17 cellular contexts compared by ENCODE assay signal in the genomic region with DNA sequence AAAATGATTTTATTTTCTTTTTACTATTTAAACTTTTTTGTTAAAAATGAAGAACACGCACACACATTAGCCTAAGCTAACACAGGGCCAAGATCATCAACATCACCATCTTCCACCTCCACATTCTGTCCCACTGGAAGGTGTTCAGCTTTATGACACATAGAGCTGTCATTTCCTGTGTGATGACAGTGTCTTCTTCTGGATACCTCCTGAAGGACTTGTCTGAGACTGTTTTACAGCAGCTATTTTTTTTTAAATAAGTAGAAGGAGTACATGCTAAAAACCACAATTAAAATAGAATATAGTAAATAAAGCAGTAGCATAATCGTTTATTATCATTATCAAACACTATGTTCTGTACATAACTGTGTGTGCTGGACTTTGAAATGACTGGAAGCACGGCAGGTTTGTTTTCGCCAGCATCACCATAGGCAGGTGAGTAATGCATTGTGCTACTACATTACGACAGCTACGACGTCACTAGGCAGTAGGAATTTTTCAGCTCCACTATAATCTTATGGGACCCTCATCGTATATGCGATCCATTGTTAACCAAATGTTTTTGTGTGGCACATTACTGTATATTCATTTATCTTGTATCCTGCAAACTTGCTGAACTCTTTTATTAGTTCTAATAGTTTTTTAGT.
A peak's percentile ranks its signal among the peaks of the same experiment; 100 is the strongest.
DNase-seq lines count a peak whose midpoint lies in the region; ATAC-seq, FAIRE-seq and TF ChIP-seq lines count a peak whose summit lies in the region.
"Had no signal": no experiment of that assay in that cellular context is flagged by ENCODE, and none has a peak within 500 bp of the region (broad histone marks: within the 10 kb centered on the region; RNA-seq: fewer than 3 reads in every experiment).

No MANE protein-coding gene starts in this region.

- no peak for TF ChIP-seq RAD21 in A549 (conservative IDR thresholded peaks at IDR 0.05 in 1 of 2, IDR thresholded peaks at IDR 0.05 in 1 of 2)

- H3K27ac Mint-ChIP-seq in HFFc6 = peak overlapping the region; percentile 47
- H3K27ac Mint-ChIP-seq: activated CD4-positive, alpha-beta T cell treated with anti-CD3 and anti-CD28 coated beads, Interleukin-2, amount 10 ng/mL, durations not matched to agents 7 days and 5 days had no signal

- H3K4me1 Mint-ChIP-seq in HFFc6 (ENCODE audit: low read depth) = peaks cover 38% of the 10 kb centered on the region

- H3K27ac ChIP-seq in A549 (peak overlapping the region in 1 of 2 experiments; percentile 25; a peak in 1 of 6 replicates), foreskin keratinocyte (peak overlapping the region; percentile 13)
- H3K27ac ChIP-seq: tibial artery had no signal

- no peak overlapping the region for H3K4me3 ChIP-seq in A549
- H3K4me3 ChIP-seq: mucosa of descending colon, tibial artery had no signal

- H3K9me3 Mint-ChIP-seq in HFFc6 = no peaks in the 10 kb centered on the region
- H3K9me3 Mint-ChIP-seq: activated CD4-positive, alpha-beta T cell treated with anti-CD3 and anti-CD28 coated beads, Interleukin-2, amount 10 ng/mL, durations not matched to agents 7 days and 5 days had no signal

- TF ChIP-seq CTCF in A549 (IDR thresholded peaks at IDR 0.05) (no peak), HFFc6 (IDR thresholded peaks at IDR 0.05) (no peak), foreskin keratinocyte (conservative IDR thresholded peaks at IDR 0.05) (no peak)

- DNase-seq in A549 (ENCODE audit: low read depth in 1 of 2, low spot score in 1 of 2) (peak in 1 of 2 experiments; percentile 63), HFFc6 (peak; percentile 58), SW 1271 (lab: John Stamatoyannopoulos, UW) (peak; percentile 77 to 78), foreskin keratinocyte (peak; percentile 90 to 94), left cardiac atrium (no peak), GM12892 (ENCODE audit: insufficient read length) (no peak)
- DNase-seq in stimulated activated CD4-positive, alpha-beta T cell treated with anti-CD3 and anti-CD28 coated beads, Interleukin-4, amount 100 ng/mL, for 4 hours = no peak
- DNase-seq: activated CD4-positive, alpha-beta T cell treated with anti-CD3 and anti-CD28 coated beads, Interleukin-2, amount 10 ng/mL, durations not matched to agents 7 days and 5 days; activated effector memory CD4-positive, alpha-beta T cell treated with anti-CD3 and anti-CD28 coated beads, Interleukin-2, amount 50 U/mL, for 16 hours; BE2C; DMS153; kidney; mucosa of descending colon; NCI-H510A; stimulated activated CD4-positive, alpha-beta T cell treated with anti-CD3 and anti-CD28 coated beads, Interleukin-15, amount 100 ng/mL, for 24 hours had no signal

- peak; percentile 76 to 96 for ATAC-seq in A549
- ATAC-seq in foreskin keratinocyte = peak; percentile 89
- no peak for ATAC-seq in HG02798 (IDR thresholded peaks at IDR 0.05; ENCODE audit: poor library complexity, unreplicated experiment)
- no peak for ATAC-seq in left cardiac atrium
- ATAC-seq: mucosa of descending colon had no signal

- FAIRE-seq in A549 (lab: Jason Lieb, UNC) (no peak), GM12892 (lab: Jason Lieb, UNC) (no peak)

- H3K4me3 Mint-ChIP-seq in HFFc6 = peak overlapping the region; percentile 53
- H3K4me3 Mint-ChIP-seq: activated CD4-positive, alpha-beta T cell treated with anti-CD3 and anti-CD28 coated beads, Interleukin-2, amount 10 ng/mL, durations not matched to agents 7 days and 5 days had no signal

- no peak for TF ChIP-seq EP300 in A549 (IDR thresholded peaks at IDR 0.05)

- 6% methylated on average over 9 of the region's 9 CpGs for WGBS in A549 (ENCODE audit: missing lambda C conversion rate)

- H3K36me3 Mint-ChIP-seq in HFFc6 (ENCODE audit: low read depth) = no peaks in the 10 kb centered on the region; the same call in 1 of the 2 replicates

- POLR2A ChIA-PET in A549 (lab: Yijun Ruan, JAX) = interaction anchor here (1.3 kb wide), 1 partner anchor 17 kb away, joined by 4 read pairs; no protein-coding TSS in a partner anchor

- TF ChIP-seq POLR2A in A549 (IDR thresholded peaks at IDR 0.05; ENCODE audit: low read length) (no peak), GM12892 (IDR thresholded peaks at IDR 0.05; ENCODE audit: low read depth, low read length) (no peak)

- H3K4me1 ChIP-seq in A549 (peaks cover 5% of the 10 kb centered on the region; the same call in 1 of the 3 replicates), foreskin keratinocyte (peaks cover 9% of the 10 kb centered on the region)
- H3K4me1 ChIP-seq: BE2C had no signal

- H3K27me3 ChIP-seq in foreskin keratinocyte = peaks cover 2% of the 10 kb centered on the region
- H3K27me3 ChIP-seq: tibial artery had no signal

- H3K4me2 ChIP-seq in A549 = peak overlapping the region; percentile 57

- intact Hi-C loops in left cardiac atrium (cut with DNase I) = no loop called here

- peaks cover under 1% of the 10 kb centered on the region; the same call in 1 of the 2 replicates for H3K27me3 Mint-ChIP-seq in HFFc6 (ENCODE audit: insufficient read depth)

- 0 out of 3 replicates have a peak, but pooled peaks cover 3% of the 10 kb centered on the region for H3K9me3 ChIP-seq in A549
- H3K9me3 ChIP-seq: BE2C, mucosa of descending colon, tibial artery had no signal

- CTCF ChIA-PET in A549 (lab: Yijun Ruan, JAX) = interaction anchor here (1.1 to 1.3 kb wide), 2 partner anchors 11 to 13 kb away, joined by 4 to 5 read pairs; no protein-coding TSS in a partner anchor

TF ChIP-seq in A549, 52 proteins besides CTCF, POLR2A, EP300 and RAD21:
- TF ChIP-seq KDM5A (IDR thresholded peaks at IDR 0.05) (no peak), HEYL (CRISPR knock-in tag; IDR thresholded peaks at IDR 0.05) (no peak), JUNB (IDR thresholded peaks at IDR 0.05) (peak; percentile 59), RNF2 (IDR thresholded peaks at IDR 0.05; ENCODE audit: borderline replicate concordance, low read depth) (no peak), HDAC2 (IDR thresholded peaks at IDR 0.05) (no peak), KDM1A (IDR thresholded peaks at IDR 0.05; ENCODE audit: low read depth) (no peak), FOSL2 (IDR thresholded peaks at IDR 0.05) (0 out of 2 replicates have a peak, but pooled peaks have one; percentile 7), FOSL2 (CRISPR knock-in tag; IDR thresholded peaks at IDR 0.05) (peak; percentile 56)
- TF ChIP-seq, protein P1, sequence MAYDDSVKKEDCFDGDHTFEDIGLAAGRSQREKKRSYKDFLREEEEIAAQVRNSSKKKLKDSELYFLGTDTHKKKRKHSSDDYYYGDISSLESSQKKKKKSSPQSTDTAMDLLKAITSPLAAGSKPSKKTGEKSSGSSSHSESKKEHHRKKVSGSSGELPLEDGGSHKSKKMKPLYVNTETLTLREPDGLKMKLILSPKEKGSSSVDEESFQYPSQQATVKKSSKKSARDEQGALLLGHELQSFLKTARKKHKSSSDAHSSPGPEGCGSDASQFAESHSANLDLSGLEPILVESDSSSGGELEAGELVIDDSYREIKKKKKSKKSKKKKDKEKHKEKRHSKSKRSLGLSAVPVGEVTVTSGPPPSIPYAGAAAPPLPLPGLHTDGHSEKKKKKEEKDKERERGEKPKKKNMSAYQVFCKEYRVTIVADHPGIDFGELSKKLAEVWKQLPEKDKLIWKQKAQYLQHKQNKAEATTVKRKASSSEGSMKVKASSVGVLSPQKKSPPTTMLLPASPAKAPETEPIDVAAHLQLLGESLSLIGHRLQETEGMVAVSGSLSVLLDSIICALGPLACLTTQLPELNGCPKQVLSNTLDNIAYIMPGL (CRISPR knock-in tag; IDR thresholded peaks at IDR 0.05; ENCODE audit: borderline replicate concordance) = no peak

Comparison
In these comparisons a context has a peak if more than half of its experiments do, and no peak if none do; other contexts are left out.
1. ATAC-seq: peak in A549 (2 of 2) and foreskin keratinocyte (single experiment); none in HG02798 (single experiment) and left cardiac atrium (0 of 2).
2. DNase-seq: peak in HFFc6 (single experiment), SW 1271 (2 of 2) and foreskin keratinocyte (2 of 2); none in stimulated activated CD4-positive, alpha-beta T cell treated with anti-CD3 and anti-CD28 coated beads, Interleukin-4, amount 100 ng/mL, for 4 hours (0 of 2), left cardiac atrium (single experiment) and GM12892 (single experiment).